ENCODE assay signal across 1 cellular context in the genomic region with DNA sequence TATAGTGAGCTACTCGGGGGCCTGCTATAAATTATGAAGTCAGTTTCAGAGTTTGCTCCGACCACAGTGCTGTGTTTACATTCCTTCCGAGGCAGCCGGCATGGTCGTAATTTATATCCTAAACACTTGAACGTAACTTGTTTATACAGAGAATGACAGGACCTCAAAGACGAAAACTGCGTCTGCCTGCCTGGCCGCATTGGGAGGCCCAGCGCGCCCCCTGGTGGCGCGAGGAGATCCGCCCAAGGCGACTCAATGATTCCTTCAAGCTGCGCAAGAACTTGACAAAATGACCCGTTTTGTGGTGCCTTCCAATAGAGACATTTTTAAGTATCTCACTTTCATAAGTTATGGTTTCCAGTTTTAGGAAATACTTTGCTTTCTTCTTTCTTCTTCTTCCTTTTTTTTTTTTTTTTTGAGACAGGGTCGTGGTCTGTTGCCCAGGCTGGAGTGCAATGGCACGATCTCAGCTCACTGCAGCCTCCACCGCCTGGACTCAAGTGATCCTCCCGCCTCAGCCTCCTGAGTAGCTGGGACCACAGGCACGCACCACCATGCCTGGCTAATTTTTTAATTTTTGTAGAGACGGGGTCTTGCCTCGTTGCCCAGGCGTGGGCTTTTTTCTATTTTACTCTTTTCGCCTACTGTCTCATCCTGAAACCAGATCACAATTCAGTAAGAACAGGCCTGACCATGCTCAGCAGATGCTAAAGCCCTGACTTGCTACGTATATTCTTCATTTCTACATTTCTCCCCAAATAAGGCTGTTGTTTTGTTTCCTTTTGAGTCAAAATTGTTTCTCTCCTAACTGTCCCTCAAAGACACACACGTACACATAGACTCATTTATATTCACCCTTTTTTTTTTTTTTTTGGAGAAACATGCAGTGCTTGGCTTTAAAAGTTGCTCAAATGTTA.
TF ChIP-seq lines count a peak whose summit lies in the region.

No MANE protein-coding gene starts in this region.

TF ChIP-seq in GM12878, 131 proteins besides CTCF, POLR2A, EP300 and RAD21 (continued from another document and continues in another):
- TF ChIP-seq, protein P1, sequence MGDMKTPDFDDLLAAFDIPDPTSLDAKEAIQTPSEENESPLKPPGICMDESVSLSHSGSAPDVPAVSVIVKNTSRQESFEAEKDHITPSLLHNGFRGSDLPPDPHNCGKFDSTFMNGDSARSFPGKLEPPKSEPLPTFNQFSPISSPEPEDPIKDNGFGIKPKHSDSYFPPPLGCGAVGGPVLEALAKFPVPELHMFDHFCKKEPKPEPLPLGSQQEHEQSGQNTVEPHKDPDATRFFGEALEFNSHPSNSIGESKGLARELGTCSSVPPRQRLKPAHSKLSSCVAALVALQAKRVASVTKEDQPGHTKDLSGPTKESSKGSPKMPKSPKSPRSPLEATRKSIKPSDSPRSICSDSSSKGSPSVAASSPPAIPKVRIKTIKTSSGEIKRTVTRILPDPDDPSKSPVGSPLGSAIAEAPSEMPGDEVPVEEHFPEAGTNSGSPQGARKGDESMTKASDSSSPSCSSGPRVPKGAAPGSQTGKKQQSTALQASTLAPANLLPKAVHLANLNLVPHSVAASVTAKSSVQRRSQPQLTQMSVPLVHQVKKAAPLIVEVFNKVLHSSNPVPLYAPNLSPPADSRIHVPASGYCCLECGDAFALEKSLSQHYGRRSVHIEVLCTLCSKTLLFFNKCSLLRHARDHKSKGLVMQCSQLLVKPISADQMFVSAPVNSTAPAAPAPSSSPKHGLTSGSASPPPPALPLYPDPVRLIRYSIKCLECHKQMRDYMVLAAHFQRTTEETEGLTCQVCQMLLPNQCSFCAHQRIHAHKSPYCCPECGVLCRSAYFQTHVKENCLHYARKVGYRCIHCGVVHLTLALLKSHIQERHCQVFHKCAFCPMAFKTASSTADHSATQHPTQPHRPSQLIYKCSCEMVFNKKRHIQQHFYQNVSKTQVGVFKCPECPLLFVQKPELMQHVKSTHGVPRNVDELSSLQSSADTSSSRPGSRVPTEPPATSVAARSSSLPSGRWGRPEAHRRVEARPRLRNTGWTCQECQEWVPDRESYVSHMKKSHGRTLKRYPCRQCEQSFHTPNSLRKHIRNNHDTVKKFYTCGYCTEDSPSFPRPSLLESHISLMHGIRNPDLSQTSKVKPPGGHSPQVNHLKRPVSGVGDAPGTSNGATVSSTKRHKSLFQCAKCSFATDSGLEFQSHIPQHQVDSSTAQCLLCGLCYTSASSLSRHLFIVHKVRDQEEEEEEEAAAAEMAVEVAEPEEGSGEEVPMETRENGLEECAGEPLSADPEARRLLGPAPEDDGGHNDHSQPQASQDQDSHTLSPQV (IDR thresholded peaks at IDR 0.05): no peak
- TF ChIP-seq SPI1 (IDR thresholded peaks at IDR 0.05; ENCODE audit: borderline replicate concordance, insufficient read depth, low read depth, low read length) (no peak), TAF1 (IDR thresholded peaks at IDR 0.05; ENCODE audit: borderline replicate concordance, low read depth, low read length) (no peak), POLR2AphosphoS2 (IDR thresholded peaks at IDR 0.05; ENCODE audit: low read depth, low read length) (no peak), NRF1 (conservative IDR thresholded peaks at IDR 0.05; ENCODE audit: low read depth, low read length) (no peak), HCFC1 (IDR thresholded peaks at IDR 0.05; ENCODE audit: low read length) (no peak), SP1 (IDR thresholded peaks at IDR 0.05; ENCODE audit: low read depth, low read length) (peak; percentile 10), KLF5 (IDR thresholded peaks at IDR 0.05; ENCODE audit: partially characterized antibody) (no peak), POU2F2 (IDR thresholded peaks at IDR 0.05; ENCODE audit: borderline replicate concordance, low read depth, low read length) (0 out of 3 replicates have a peak, but pooled peaks have one; percentile 19), CREM (IDR thresholded peaks at IDR 0.05; ENCODE audit: low read depth) (peak; percentile 62; the same call in 1 of the 2 replicates), IKZF1 (conservative IDR thresholded peaks at IDR 0.05) (no peak; the same call in 1 of the 2 replicates), DPF2 (IDR thresholded peaks at IDR 0.05) (peak; percentile 66; the same call in 1 of the 2 replicates), SRF (IDR thresholded peaks at IDR 0.05; ENCODE audit: low read depth in 2 of 2, low read length in 2 of 2) (peak; percentile 45 to 95), MXI1 (IDR thresholded peaks at IDR 0.05; ENCODE audit: low read depth, low read length) (no peak), IRF4 (IDR thresholded peaks at IDR 0.05; ENCODE audit: low read depth, low read length) (peak; percentile 71; the same call in 1 of the 2 replicates), ZNF24 (IDR thresholded peaks at IDR 0.05) (peak; percentile 52; the same call in 1 of the 2 replicates), PAX8 (IDR thresholded peaks at IDR 0.05) (no peak), NR2C2 (IDR thresholded peaks at IDR 0.05; ENCODE audit: borderline replicate concordance, control insufficient read depth, insufficient read length, low read depth) (no peak), NFXL1 (IDR thresholded peaks at IDR 0.05; ENCODE audit: borderline replicate concordance) (no peak), SIN3A (IDR thresholded peaks at IDR 0.05; ENCODE audit: low read depth, low read length) (no peak), SREBF1 (IDR thresholded peaks at IDR 0.05; ENCODE audit: low read length) (no peak), RCOR1 (conservative IDR thresholded peaks at IDR 0.05; ENCODE audit: low read depth, low read length) (no peak), TBL1XR1 (IDR thresholded peaks at IDR 0.05; ENCODE audit: low read depth, low read length) (no peak), NFIC (IDR thresholded peaks at IDR 0.05; ENCODE audit: low read depth, low read length) (peak; percentile 47; the same call in 1 of the 2 replicates), ZSCAN29 (IDR thresholded peaks at IDR 0.05) (no peak), RAD51 (IDR thresholded peaks at IDR 0.05) (no peak), YY1 (IDR thresholded peaks at IDR 0.05; ENCODE audit: low read depth, low read length) (peak; percentile 53; the same call in 1 of the 2 replicates), KAT2A (conservative IDR thresholded peaks at IDR 0.05; ENCODE audit: control insufficient read depth, low read depth, low read length) (no peak), ESRRA (IDR thresholded peaks at IDR 0.05; ENCODE audit: low read length) (no peak), SUPT20H (IDR thresholded peaks at IDR 0.05; ENCODE audit: borderline replicate concordance, control insufficient read depth, low read depth, low read length) (no peak), MEF2A (IDR thresholded peaks at IDR 0.05; ENCODE audit: insufficient read depth, low read depth, low read length) (no peak), BMI1 (IDR thresholded peaks at IDR 0.05; ENCODE audit: borderline replicate concordance) (no peak), SMAD1 (IDR thresholded peaks at IDR 0.05; ENCODE audit: low read depth, partially characterized antibody) (no peak)
- TF ChIP-seq, protein P2, sequence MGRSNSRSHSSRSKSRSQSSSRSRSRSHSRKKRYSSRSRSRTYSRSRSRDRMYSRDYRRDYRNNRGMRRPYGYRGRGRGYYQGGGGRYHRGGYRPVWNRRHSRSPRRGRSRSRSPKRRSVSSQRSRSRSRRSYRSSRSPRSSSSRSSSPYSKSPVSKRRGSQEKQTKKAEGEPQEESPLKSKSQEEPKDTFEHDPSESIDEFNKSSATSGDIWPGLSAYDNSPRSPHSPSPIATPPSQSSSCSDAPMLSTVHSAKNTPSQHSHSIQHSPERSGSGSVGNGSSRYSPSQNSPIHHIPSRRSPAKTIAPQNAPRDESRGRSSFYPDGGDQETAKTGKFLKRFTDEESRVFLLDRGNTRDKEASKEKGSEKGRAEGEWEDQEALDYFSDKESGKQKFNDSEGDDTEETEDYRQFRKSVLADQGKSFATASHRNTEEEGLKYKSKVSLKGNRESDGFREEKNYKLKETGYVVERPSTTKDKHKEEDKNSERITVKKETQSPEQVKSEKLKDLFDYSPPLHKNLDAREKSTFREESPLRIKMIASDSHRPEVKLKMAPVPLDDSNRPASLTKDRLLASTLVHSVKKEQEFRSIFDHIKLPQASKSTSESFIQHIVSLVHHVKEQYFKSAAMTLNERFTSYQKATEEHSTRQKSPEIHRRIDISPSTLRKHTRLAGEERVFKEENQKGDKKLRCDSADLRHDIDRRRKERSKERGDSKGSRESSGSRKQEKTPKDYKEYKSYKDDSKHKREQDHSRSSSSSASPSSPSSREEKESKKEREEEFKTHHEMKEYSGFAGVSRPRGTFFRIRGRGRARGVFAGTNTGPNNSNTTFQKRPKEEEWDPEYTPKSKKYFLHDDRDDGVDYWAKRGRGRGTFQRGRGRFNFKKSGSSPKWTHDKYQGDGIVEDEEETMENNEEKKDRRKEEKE (IDR thresholded peaks at IDR 0.05): no peak
- TF ChIP-seq, protein P3, sequence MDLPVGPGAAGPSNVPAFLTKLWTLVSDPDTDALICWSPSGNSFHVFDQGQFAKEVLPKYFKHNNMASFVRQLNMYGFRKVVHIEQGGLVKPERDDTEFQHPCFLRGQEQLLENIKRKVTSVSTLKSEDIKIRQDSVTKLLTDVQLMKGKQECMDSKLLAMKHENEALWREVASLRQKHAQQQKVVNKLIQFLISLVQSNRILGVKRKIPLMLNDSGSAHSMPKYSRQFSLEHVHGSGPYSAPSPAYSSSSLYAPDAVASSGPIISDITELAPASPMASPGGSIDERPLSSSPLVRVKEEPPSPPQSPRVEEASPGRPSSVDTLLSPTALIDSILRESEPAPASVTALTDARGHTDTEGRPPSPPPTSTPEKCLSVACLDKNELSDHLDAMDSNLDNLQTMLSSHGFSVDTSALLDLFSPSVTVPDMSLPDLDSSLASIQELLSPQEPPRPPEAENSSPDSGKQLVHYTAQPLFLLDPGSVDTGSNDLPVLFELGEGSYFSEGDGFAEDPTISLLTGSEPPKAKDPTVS (IDR thresholded peaks at IDR 0.05; ENCODE audit: low read depth, low read length): no peak
- TF ChIP-seq, protein P4, sequence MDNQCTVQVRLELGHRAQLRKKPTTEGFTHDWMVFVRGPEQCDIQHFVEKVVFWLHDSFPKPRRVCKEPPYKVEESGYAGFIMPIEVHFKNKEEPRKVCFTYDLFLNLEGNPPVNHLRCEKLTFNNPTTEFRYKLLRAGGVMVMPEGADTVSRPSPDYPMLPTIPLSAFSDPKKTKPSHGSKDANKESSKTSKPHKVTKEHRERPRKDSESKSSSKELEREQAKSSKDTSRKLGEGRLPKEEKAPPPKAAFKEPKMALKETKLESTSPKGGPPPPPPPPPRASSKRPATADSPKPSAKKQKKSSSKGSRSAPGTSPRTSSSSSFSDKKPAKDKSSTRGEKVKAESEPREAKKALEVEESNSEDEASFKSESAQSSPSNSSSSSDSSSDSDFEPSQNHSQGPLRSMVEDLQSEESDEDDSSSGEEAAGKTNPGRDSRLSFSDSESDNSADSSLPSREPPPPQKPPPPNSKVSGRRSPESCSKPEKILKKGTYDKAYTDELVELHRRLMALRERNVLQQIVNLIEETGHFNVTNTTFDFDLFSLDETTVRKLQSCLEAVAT (IDR thresholded peaks at IDR 0.05): peak; percentile 81
- TF ChIP-seq, protein P5, sequence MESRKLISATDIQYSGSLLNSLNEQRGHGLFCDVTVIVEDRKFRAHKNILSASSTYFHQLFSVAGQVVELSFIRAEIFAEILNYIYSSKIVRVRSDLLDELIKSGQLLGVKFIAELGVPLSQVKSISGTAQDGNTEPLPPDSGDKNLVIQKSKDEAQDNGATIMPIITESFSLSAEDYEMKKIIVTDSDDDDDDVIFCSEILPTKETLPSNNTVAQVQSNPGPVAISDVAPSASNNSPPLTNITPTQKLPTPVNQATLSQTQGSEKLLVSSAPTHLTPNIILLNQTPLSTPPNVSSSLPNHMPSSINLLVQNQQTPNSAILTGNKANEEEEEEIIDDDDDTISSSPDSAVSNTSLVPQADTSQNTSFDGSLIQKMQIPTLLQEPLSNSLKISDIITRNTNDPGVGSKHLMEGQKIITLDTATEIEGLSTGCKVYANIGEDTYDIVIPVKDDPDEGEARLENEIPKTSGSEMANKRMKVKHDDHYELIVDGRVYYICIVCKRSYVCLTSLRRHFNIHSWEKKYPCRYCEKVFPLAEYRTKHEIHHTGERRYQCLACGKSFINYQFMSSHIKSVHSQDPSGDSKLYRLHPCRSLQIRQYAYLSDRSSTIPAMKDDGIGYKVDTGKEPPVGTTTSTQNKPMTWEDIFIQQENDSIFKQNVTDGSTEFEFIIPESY (IDR thresholded peaks at IDR 0.05): 0 out of 2 replicates have a peak, but pooled peaks have one; percentile 38
- TF ChIP-seq, protein P6, sequence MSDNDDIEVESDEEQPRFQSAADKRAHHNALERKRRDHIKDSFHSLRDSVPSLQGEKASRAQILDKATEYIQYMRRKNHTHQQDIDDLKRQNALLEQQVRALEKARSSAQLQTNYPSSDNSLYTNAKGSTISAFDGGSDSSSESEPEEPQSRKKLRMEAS (IDR thresholded peaks at IDR 0.05; ENCODE audit: low read depth, low read length): no peak
- TF ChIP-seq, protein P7, sequence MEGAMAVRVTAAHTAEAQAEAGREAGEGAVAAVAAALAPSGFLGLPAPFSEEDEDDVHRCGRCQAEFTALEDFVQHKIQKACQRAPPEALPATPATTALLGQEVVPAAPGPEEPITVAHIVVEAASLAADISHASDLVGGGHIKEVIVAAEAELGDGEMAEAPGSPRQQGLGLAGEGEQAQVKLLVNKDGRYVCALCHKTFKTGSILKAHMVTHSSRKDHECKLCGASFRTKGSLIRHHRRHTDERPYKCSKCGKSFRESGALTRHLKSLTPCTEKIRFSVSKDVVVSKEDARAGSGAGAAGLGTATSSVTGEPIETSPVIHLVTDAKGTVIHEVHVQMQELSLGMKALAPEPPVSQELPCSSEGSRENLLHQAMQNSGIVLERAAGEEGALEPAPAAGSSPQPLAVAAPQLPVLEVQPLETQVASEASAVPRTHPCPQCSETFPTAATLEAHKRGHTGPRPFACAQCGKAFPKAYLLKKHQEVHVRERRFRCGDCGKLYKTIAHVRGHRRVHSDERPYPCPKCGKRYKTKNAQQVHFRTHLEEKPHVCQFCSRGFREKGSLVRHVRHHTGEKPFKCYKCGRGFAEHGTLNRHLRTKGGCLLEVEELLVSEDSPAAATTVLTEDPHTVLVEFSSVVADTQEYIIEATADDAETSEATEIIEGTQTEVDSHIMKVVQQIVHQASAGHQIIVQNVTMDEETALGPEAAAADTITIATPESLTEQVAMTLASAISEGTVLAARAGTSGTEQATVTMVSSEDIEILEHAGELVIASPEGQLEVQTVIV (IDR thresholded peaks at IDR 0.05; ENCODE audit: borderline replicate concordance, partially characterized antibody): no peak
